ENCODE assay signal across 13 cellular contexts in genomic region chr5:150945947-150946346, GRCh38. TPM values are rescaled to one million over a fixed set of nuclear protein-coding genes. Genes with fewer than 3 reads are reported as not detected.
DNase-seq lines count a peak whose midpoint lies in the region; ATAC-seq, FAIRE-seq and TF ChIP-seq lines count a peak whose summit lies in the region.
"Had no signal": no experiment of that assay in that cellular context is flagged by ENCODE, and none has a peak within 500 bp of the region (broad histone marks: within the 10 kb centered on the region; RNA-seq: fewer than 3 reads in every experiment).

No MANE protein-coding gene starts in this region.

- H3K9me3 Mint-ChIP-seq in astrocyte (ENCODE audit: unreplicated experiment) (peaks cover 58% of the 10 kb centered on the region), type B pancreatic cell (peaks cover 38% of the 10 kb centered on the region), progenitor cell of endocrine pancreas (ENCODE audit: low read depth) (peaks cover 73% of the 10 kb centered on the region)

- WGBS in heart left ventricle, 4 donors: 27 to 38% (median 34%) methylated on average over 5 of the region's 5 CpGs

- H3K4me3 ChIP-seq in AG10803 (ENCODE audit: low read length): peak overlapping the region; percentile 64
- peak overlapping the region; percentile 77 for H3K4me3 ChIP-seq in astrocyte (ENCODE audit: insufficient read depth, low read depth, low read length)
- H3K4me3 ChIP-seq in heart left ventricle: peak overlapping the region; percentile 51 to 83 (median 62)
- peak overlapping the region; percentile 86 for H3K4me3 ChIP-seq in retinal pigment epithelial cell (ENCODE audit: low read length)

- intact Hi-C loops in heart left ventricle (cut with DNase I): no loop called here

- peak overlapping the region; percentile 76 for H3K27ac ChIP-seq in astrocyte (ENCODE audit: low read depth, low read length)
- H3K27ac ChIP-seq in heart left ventricle: peak overlapping the region; percentile 75 to 96 (median 87)

- peak overlapping the region; percentile 86 for H3K9ac ChIP-seq in astrocyte (ENCODE audit: low read length)

- H3K4me1 Mint-ChIP-seq in astrocyte (ENCODE audit: low read depth, unreplicated experiment): no peaks in the 10 kb centered on the region
- H3K4me1 Mint-ChIP-seq in type B pancreatic cell (ENCODE audit: unreplicated experiment): no peaks in the 10 kb centered on the region
- H3K4me1 Mint-ChIP-seq in progenitor cell of endocrine pancreas (ENCODE audit: low read depth): no peaks in the 10 kb centered on the region
- H3K4me1 Mint-ChIP-seq: activated CD4-positive, alpha-beta T cell treated with anti-CD3 and anti-CD28 coated beads, Interleukin-2, amount 10 ng/mL, durations not matched to agents 7 days and 5 days; brain; CD4-positive, alpha-beta memory T cell had no signal

- no peaks in the 10 kb centered on the region for H4K20me1 ChIP-seq in astrocyte (ENCODE audit: insufficient read depth, low read length)

- no peak overlapping the region for H3K27ac Mint-ChIP-seq in astrocyte (ENCODE audit: unreplicated experiment)
- no peak overlapping the region for H3K27ac Mint-ChIP-seq in type B pancreatic cell
- H3K27ac Mint-ChIP-seq in progenitor cell of endocrine pancreas: no peak overlapping the region
- H3K27ac Mint-ChIP-seq: activated CD4-positive, alpha-beta T cell treated with anti-CD3 and anti-CD28 coated beads, Interleukin-2, amount 10 ng/mL, durations not matched to agents 7 days and 5 days had no signal

- H3K9me3 ChIP-seq in astrocyte (ENCODE audit: insufficient read depth, low read depth, low read length) (peaks cover 38% of the 10 kb centered on the region), heart left ventricle (peaks cover 0 to 97% (median 73%) of the 10 kb centered on the region in 12 donors)

- H3K36me3 ChIP-seq in astrocyte (ENCODE audit: insufficient read depth, low read length) (peaks cover 5% of the 10 kb centered on the region), heart left ventricle (peaks cover 7 to 39% (median 18%) of the 10 kb centered on the region in 9 donors)

- TF ChIP-seq CTCF in AG10803 (conservative IDR thresholded peaks at IDR 0.05; ENCODE audit: low read length) (no peak), astrocyte (IDR thresholded peaks at IDR 0.05; ENCODE audit: insufficient read depth, low read depth, low read length) (no peak), heart left ventricle (IDR thresholded peaks at IDR 0.05) (no peak), retinal pigment epithelial cell (conservative IDR thresholded peaks at IDR 0.05; ENCODE audit: low read depth, low read length) (no peak), type B pancreatic cell (conservative IDR thresholded peaks at IDR 0.05) (no peak), progenitor cell of endocrine pancreas (IDR thresholded peaks at IDR 0.05; ENCODE audit: unreplicated experiment) (no peak)

- peak overlapping the region; percentile 87 for H2AFZ ChIP-seq in astrocyte (ENCODE audit: low read depth, low read length)

- TF ChIP-seq POLR2A in heart left ventricle (IDR thresholded peaks at IDR 0.05): no peak

- H3K4me2 ChIP-seq in astrocyte (ENCODE audit: low read length): peak overlapping the region; percentile 82

- no peaks in the 10 kb centered on the region for H3K36me3 Mint-ChIP-seq in astrocyte (ENCODE audit: low read depth, unreplicated experiment)
- H3K36me3 Mint-ChIP-seq in type B pancreatic cell: no peaks in the 10 kb centered on the region
- H3K36me3 Mint-ChIP-seq in progenitor cell of endocrine pancreas (ENCODE audit: insufficient read depth): no peaks in the 10 kb centered on the region
- H3K36me3 Mint-ChIP-seq: brain had no signal

- H3K79me2 ChIP-seq in astrocyte (ENCODE audit: insufficient read depth, low read length): peaks cover 2% of the 10 kb centered on the region

- H3K27me3 Mint-ChIP-seq in astrocyte (ENCODE audit: low read depth, unreplicated experiment): no peaks in the 10 kb centered on the region
- H3K27me3 Mint-ChIP-seq in type B pancreatic cell: no peaks in the 10 kb centered on the region
- H3K27me3 Mint-ChIP-seq in progenitor cell of endocrine pancreas: no peaks in the 10 kb centered on the region

- peak; percentile 6 for DNase-seq in AG10803 (ENCODE audit: low read depth)
- no peak for DNase-seq in astrocyte (ENCODE audit: low read depth)
- no peak for DNase-seq in heart left ventricle
- no peak for DNase-seq in retinal pigment epithelial cell (ENCODE audit: low read depth)
- no peak for DNase-seq in type B pancreatic cell (ENCODE audit: extremely low spot score, unreplicated experiment)
- DNase-seq in progenitor cell of endocrine pancreas (ENCODE audit: low spot score, unreplicated experiment): no peak
- DNase-seq in NCI-H2081 (lab: John Stamatoyannopoulos, UW): no peak
- DNase-seq: activated CD4-positive, alpha-beta T cell treated with anti-CD3 and anti-CD28 coated beads, Interleukin-2, amount 10 ng/mL, durations not matched to agents 7 days and 5 days; CD4-positive, alpha-beta memory T cell; NCI-H1092; stimulated activated CD4-positive, alpha-beta T cell treated with anti-CD3 and anti-CD28 coated beads, Interleukin-1b, Interleukin-23, amount 100 ng/mL, for 48 hours had no signal

- ATAC-seq in heart left ventricle (peak; percentile 45 to 60 (median 50)), GM21576 (IDR thresholded peaks at IDR 0.05; ENCODE audit: unreplicated experiment) (no peak)

- no peak for FAIRE-seq in astrocyte (lab: Jason Lieb, UNC)

- H3K4me1 ChIP-seq in astrocyte (ENCODE audit: insufficient read depth, low read length) (no peaks in the 10 kb centered on the region), heart left ventricle (peaks cover 0 to 8% (median 0%) of the 10 kb centered on the region in 12 donors)

- H3K27me3 ChIP-seq in astrocyte (ENCODE audit: insufficient read depth, low read length) (no peaks in the 10 kb centered on the region), heart left ventricle (no peaks in the 10 kb centered on the region)

- no peak overlapping the region for H3K4me3 Mint-ChIP-seq in astrocyte (ENCODE audit: unreplicated experiment)
- no peak overlapping the region for H3K4me3 Mint-ChIP-seq in type B pancreatic cell
- H3K4me3 Mint-ChIP-seq in progenitor cell of endocrine pancreas (ENCODE audit: low read depth): no peak overlapping the region
- H3K4me3 Mint-ChIP-seq: activated CD4-positive, alpha-beta T cell treated with anti-CD3 and anti-CD28 coated beads, Interleukin-2, amount 10 ng/mL, durations not matched to agents 7 days and 5 days had no signal

RNA-seq across cellular contexts. Expression of gene ZNF300, which starts 41.2 kb away (rescaled TPM):
- total RNA-seq in astrocyte (7.7 and 9.2 TPM in 2 replicates), heart left ventricle (1 to 10 TPM in 4 of 9 donors, under 1 TPM in 5; 0.30 to 1.3 (median 0.69) TPM), type B pancreatic cell (ENCODE audit: low replicate concordance) (11.9 and 15.0 TPM in 2 replicates), progenitor cell of endocrine pancreas (17.2 and 18.6 TPM in 2 replicates)
- 1 to 10 TPM; 1.2 to 1.3 TPM for polyA plus RNA-seq in heart left ventricle
